In the genomic region with DNA sequence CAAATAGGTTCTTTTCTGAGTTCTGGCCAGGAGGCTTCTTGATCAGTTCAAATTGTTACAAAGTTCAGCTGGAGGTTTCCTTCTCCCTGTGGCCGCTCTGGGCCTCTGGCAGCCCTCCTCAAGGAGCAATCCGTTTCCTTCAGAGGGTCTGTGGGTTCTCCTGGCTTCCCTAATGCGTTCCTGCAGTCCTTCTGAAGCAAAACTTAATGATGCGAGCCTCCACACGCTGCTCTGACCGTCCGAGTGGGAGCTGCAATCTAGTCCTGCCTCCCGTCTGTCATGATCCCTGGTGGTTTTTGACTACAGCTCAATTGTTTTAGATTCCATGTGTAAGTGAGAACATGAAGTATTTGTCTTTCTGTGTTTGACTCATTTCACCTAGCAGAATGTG, we compare ENCODE assay signal across 9 cellular contexts. TPM values are rescaled to one million over a fixed set of nuclear protein-coding genes. Genes with fewer than 3 reads are reported as not detected.
DNase-seq lines count a peak whose midpoint lies in the region; ATAC-seq and TF ChIP-seq lines count a peak whose summit lies in the region.
"Had no signal": no experiment of that assay in that cellular context is flagged by ENCODE, and none has a peak within 500 bp of the region (broad histone marks: within the 10 kb centered on the region; RNA-seq: fewer than 3 reads in every experiment).

No MANE protein-coding gene starts in this region.

- H3K27ac Mint-ChIP-seq in activated T-helper 2 cell treated with anti-CD3 and anti-CD28 coated beads, Interferon-gamma antibody, Interleukin-2, Interleukin-4, amounts not matched to agents 10 μg/mL and 5 μg/mL and 100 μg/mL, durations not matched to agents 14 hours and 24 hours and 36 hours: peak overlapping the region; percentile 71

- intact Hi-C loops in heart right ventricle (cut with DNase I): loop anchor here in 4 of 10 donors (5.0 kb wide), 3 partner anchors 59 to 66 kb away; a partner anchor contains a TSS
- intact Hi-C loops in left cardiac atrium (cut with DNase I): no loop called here
- intact Hi-C loops in activated T-helper 2 cell treated with anti-CD3 and anti-CD28 coated beads, Interferon-gamma antibody, Interleukin-2, Interleukin-4, amounts not matched to agents 10 μg/mL and 5 μg/mL and 100 μg/mL, durations not matched to agents 14 hours and 24 hours and 36 hours (cut with micrococcal nuclease): loop anchor here (2.0 kb wide), 2 partner anchors 29 to 65 kb away; no protein-coding TSS in a partner anchor
- intact Hi-C loops in gastrocnemius medialis (cut with DNase I; ENCODE audit: low total_unique reads): loop anchor here (2.0 kb wide), 1 partner anchor 65 kb away; no protein-coding TSS in a partner anchor

- peaks cover 0 to 13% (median 0%) of the 10 kb centered on the region in 9 donors for H3K4me1 ChIP-seq in heart right ventricle
- H3K4me1 ChIP-seq in thoracic aorta (ENCODE audit: control insufficient read depth in 1 of 2, low read depth in 2 of 2): peaks cover 0 to 7% of the 10 kb centered on the region in 2 donors
- H3K4me1 ChIP-seq in gastrocnemius medialis: no peaks in the 10 kb centered on the region

- peak overlapping the region; percentile 80 for H3K4me3 Mint-ChIP-seq in activated T-helper 2 cell treated with anti-CD3 and anti-CD28 coated beads, Interferon-gamma antibody, Interleukin-2, Interleukin-4, amounts not matched to agents 10 μg/mL and 5 μg/mL and 100 μg/mL, durations not matched to agents 14 hours and 24 hours and 36 hours (ENCODE audit: low read depth)

- in situ Hi-C loops in gastrocnemius medialis (cut with MboI; ENCODE audit: low sequenced_read_pairs in 4 of 4): loop anchor here in 1 of 4 donors (10.0 kb wide), 1 partner anchor 61 kb away; no protein-coding TSS in a partner anchor

- H3K27ac ChIP-seq in heart right ventricle (no peak overlapping the region), thoracic aorta (no peak overlapping the region), gastrocnemius medialis (no peak overlapping the region)

- H3K27me3 ChIP-seq in heart right ventricle (peaks cover 0 to 3% (median 0%) of the 10 kb centered on the region in 7 donors), thoracic aorta (replicated peaks; ENCODE audit: insufficient read depth) (no peaks in the 10 kb centered on the region), gastrocnemius medialis (no peaks in the 10 kb centered on the region)

- 69 to 80% methylated on average over 8 of the region's 8 CpGs for WGBS in heart right ventricle, 2 donors

- no peaks in the 10 kb centered on the region for H3K9me3 Mint-ChIP-seq in activated T-helper 2 cell treated with anti-CD3 and anti-CD28 coated beads, Interferon-gamma antibody, Interleukin-2, Interleukin-4, amounts not matched to agents 10 μg/mL and 5 μg/mL and 100 μg/mL, durations not matched to agents 14 hours and 24 hours and 36 hours

- peaks cover 2% of the 10 kb centered on the region for H3K27me3 Mint-ChIP-seq in activated T-helper 2 cell treated with anti-CD3 and anti-CD28 coated beads, Interferon-gamma antibody, Interleukin-2, Interleukin-4, amounts not matched to agents 10 μg/mL and 5 μg/mL and 100 μg/mL, durations not matched to agents 14 hours and 24 hours and 36 hours (ENCODE audit: low read depth)

- no peak for TF ChIP-seq POLR2A in gastrocnemius medialis (IDR thresholded peaks at IDR 0.05)

- H3K4me3 ChIP-seq in heart right ventricle: peak overlapping the region in 6 of 10 donors; percentile 40 to 62 (median 60)
- H3K4me3 ChIP-seq in thoracic aorta: peak overlapping the region; percentile 66
- H3K4me3 ChIP-seq in gastrocnemius medialis: no peak overlapping the region

- H3K36me3 Mint-ChIP-seq in activated T-helper 2 cell treated with anti-CD3 and anti-CD28 coated beads, Interferon-gamma antibody, Interleukin-2, Interleukin-4, amounts not matched to agents 10 μg/mL and 5 μg/mL and 100 μg/mL, durations not matched to agents 14 hours and 24 hours and 36 hours (ENCODE audit: low read depth): no peaks in the 10 kb centered on the region

- H3K36me3 ChIP-seq in heart right ventricle (peaks cover 0 to 4% (median 0%) of the 10 kb centered on the region in 9 donors), thoracic aorta (no peaks in the 10 kb centered on the region), gastrocnemius medialis (no peaks in the 10 kb centered on the region)

- ATAC-seq in heart right ventricle: no peak
- no peak for ATAC-seq in left cardiac atrium
- ATAC-seq in thoracic aorta (ENCODE audit: insufficient number of reproducible peaks, low FRiP score, low read depth): no peak
- no peak for ATAC-seq in gastrocnemius medialis
- no peak for ATAC-seq in HG03039 (IDR thresholded peaks at IDR 0.05; ENCODE audit: unreplicated experiment)

- DNase-seq in heart right ventricle: no peak
- DNase-seq in left cardiac atrium: no peak
- DNase-seq in activated T-helper 2 cell treated with anti-CD3 and anti-CD28 coated beads, Interferon-gamma antibody, Interleukin-2, Interleukin-4, amounts not matched to agents 10 μg/mL and 5 μg/mL and 100 μg/mL, durations not matched to agents 14 hours and 24 hours and 36 hours (ENCODE audit: low spot score): peak; percentile 4
- peak; percentile 68 for DNase-seq in left kidney (ENCODE audit: low read depth, low spot score)
- no peak for DNase-seq in thoracic aorta (ENCODE audit: low spot score)
- DNase-seq in gastrocnemius medialis: no peak
- DNase-seq in NCI-H748 treated with DMSO at 0.1 percent for 48 hours (lab: John Stamatoyannopoulos, UW): no peak

- no peak for TF ChIP-seq CTCF in heart right ventricle (IDR thresholded peaks at IDR 0.05)
- no peak for TF ChIP-seq CTCF in thoracic aorta (IDR thresholded peaks at IDR 0.05)
- TF ChIP-seq CTCF in gastrocnemius medialis (IDR thresholded peaks at IDR 0.05 in 4 of 5, conservative IDR thresholded peaks at IDR 0.05 in 1 of 5): no peak

- H3K9me3 ChIP-seq in heart right ventricle (no peaks in the 10 kb centered on the region), thoracic aorta (no peaks in the 10 kb centered on the region), gastrocnemius medialis (no peaks in the 10 kb centered on the region)

- H3K4me1 Mint-ChIP-seq in activated T-helper 2 cell treated with anti-CD3 and anti-CD28 coated beads, Interferon-gamma antibody, Interleukin-2, Interleukin-4, amounts not matched to agents 10 μg/mL and 5 μg/mL and 100 μg/mL, durations not matched to agents 14 hours and 24 hours and 36 hours (ENCODE audit: low read depth): peaks cover 12% of the 10 kb centered on the region

RNA-seq across cellular contexts. Expression of a gene that starts 8.7 kb away (rescaled TPM):
- under 1 TPM in 2 of 10 donors, not detected in 8; 0.12 to 0.30 TPM for total RNA-seq in heart right ventricle
- not detected for polyA plus RNA-seq in heart right ventricle
- under 1 TPM in 1 of 2 donors, not detected in 1; 0.32 TPM for total RNA-seq in left cardiac atrium
- not detected in 2 replicates for total RNA-seq in activated T-helper 2 cell treated with anti-CD3 and anti-CD28 coated beads, Interferon-gamma antibody, Interleukin-2, Interleukin-4, amounts not matched to agents 10 μg/mL and 5 μg/mL and 100 μg/mL, durations not matched to agents 14 hours and 24 hours and 36 hours
- total RNA-seq in thoracic aorta: not detected
- not detected for total RNA-seq in gastrocnemius medialis
- polyA plus RNA-seq: esophagus had no signal

RNA-seq across cellular contexts. Expression of a gene that starts 24.3 kb away (rescaled TPM):
- 1 to 10 TPM; 3.1 to 5.5 (median 4.5) TPM for total RNA-seq in heart right ventricle
- 1 to 10 TPM; 3.5 to 4.1 TPM for polyA plus RNA-seq in heart right ventricle
- total RNA-seq in left cardiac atrium: 1 to 10 TPM; 5.5 to 7.2 TPM
- total RNA-seq in activated T-helper 2 cell treated with anti-CD3 and anti-CD28 coated beads, Interferon-gamma antibody, Interleukin-2, Interleukin-4, amounts not matched to agents 10 μg/mL and 5 μg/mL and 100 μg/mL, durations not matched to agents 14 hours and 24 hours and 36 hours: 7.6 and 9.5 TPM in 2 replicates
- total RNA-seq in thoracic aorta: 1 to 10 TPM in 1 of 2 donors, under 1 TPM in 1; 0.92 to 6.2 TPM
- 1 to 10 TPM in 1 of 4 donors, under 1 TPM in 2, not detected in 1; 0.19 to 1.5 (median 0.58) TPM for total RNA-seq in gastrocnemius medialis

RNA-seq across cellular contexts. Expression of a gene that starts 31.2 kb away (rescaled TPM):
- total RNA-seq in heart right ventricle: 10 to 100 TPM in 7 of 10 donors, 1 to 10 TPM in 3; 8.2 to 12.8 (median 10.7) TPM
- 10 to 100 TPM in 1 of 2 donors, 1 to 10 TPM in 1; 7.7 to 10.8 TPM for polyA plus RNA-seq in heart right ventricle
- total RNA-seq in left cardiac atrium: 10 to 100 TPM; 11.0 to 12.2 TPM
- 26.9 and 27.6 TPM in 2 replicates for total RNA-seq in activated T-helper 2 cell treated with anti-CD3 and anti-CD28 coated beads, Interferon-gamma antibody, Interleukin-2, Interleukin-4, amounts not matched to agents 10 μg/mL and 5 μg/mL and 100 μg/mL, durations not matched to agents 14 hours and 24 hours and 36 hours
- total RNA-seq in thoracic aorta: 10 to 100 TPM; 14.4 to 19.5 TPM
- total RNA-seq in gastrocnemius medialis: 1 to 10 TPM; 6.7 to 9.4 (median 7.9) TPM

RNA-seq across cellular contexts. Expression of a gene that starts 39.1 kb away (rescaled TPM):
- total RNA-seq in heart right ventricle (not detected), left cardiac atrium (not detected), thoracic aorta (not detected), gastrocnemius medialis (not detected)
- not detected for polyA plus RNA-seq in heart right ventricle
- not detected in 2 replicates for total RNA-seq in activated T-helper 2 cell treated with anti-CD3 and anti-CD28 coated beads, Interferon-gamma antibody, Interleukin-2, Interleukin-4, amounts not matched to agents 10 μg/mL and 5 μg/mL and 100 μg/mL, durations not matched to agents 14 hours and 24 hours and 36 hours
- polyA plus RNA-seq: esophagus had no signal

RNA-seq across cellular contexts. Expression of a gene that starts 59.1 kb away (rescaled TPM):
- 10 to 100 TPM in 6 of 10 donors, 1 to 10 TPM in 4; 7.2 to 16.5 (median 10.9) TPM for total RNA-seq in heart right ventricle
- 1 to 10 TPM; 4.5 to 5.2 TPM for polyA plus RNA-seq in heart right ventricle
- total RNA-seq in left cardiac atrium: 10 to 100 TPM in 1 of 2 donors, 1 to 10 TPM in 1; 8.1 to 11.6 TPM
- total RNA-seq in activated T-helper 2 cell treated with anti-CD3 and anti-CD28 coated beads, Interferon-gamma antibody, Interleukin-2, Interleukin-4, amounts not matched to agents 10 μg/mL and 5 μg/mL and 100 μg/mL, durations not matched to agents 14 hours and 24 hours and 36 hours: 14.4 and 15.0 TPM in 2 replicates
- total RNA-seq in thoracic aorta: 1 to 10 TPM; 3.9 to 5.4 TPM
- 1 to 10 TPM in 1 of 4 donors, under 1 TPM in 3; 0.15 to 1.4 (median 0.65) TPM for total RNA-seq in gastrocnemius medialis

Comparison
In these comparisons a context has a peak if more than half of its experiments do, and no peak if none do; other contexts are left out.
1. DNase-seq: peak in activated T-helper 2 cell treated with anti-CD3 and anti-CD28 coated beads, Interferon-gamma antibody, Interleukin-2, Interleukin-4, amounts not matched to agents 10 μg/mL and 5 μg/mL and 100 μg/mL, durations not matched to agents 14 hours and 24 hours and 36 hours (single experiment) and left kidney (single experiment); none in heart right ventricle (0 of 2), left cardiac atrium (single experiment), thoracic aorta (single experiment), gastrocnemius medialis (0 of 2) and NCI-H748 treated with DMSO at 0.1 percent for 48 hours (single experiment).
2. H3K4me3 ChIP-seq: peak in heart right ventricle (6 of 10) and thoracic aorta (single experiment); none in gastrocnemius medialis (0 of 4).
3. intact Hi-C loops: an anchor here in activated T-helper 2 cell treated with anti-CD3 and anti-CD28 coated beads, Interferon-gamma antibody, Interleukin-2, Interleukin-4, amounts not matched to agents 10 μg/mL and 5 μg/mL and 100 μg/mL, durations not matched to agents 14 hours and 24 hours and 36 hours (2.0 kb wide) and gastrocnemius medialis (2.0 kb wide); none called in left cardiac atrium.